8 cellular contexts compared by ENCODE assay signal in genomic region chr6:1686117-1687098, GRCh38.
DNase-seq lines count a peak whose midpoint lies in the region; ATAC-seq and TF ChIP-seq lines count a peak whose summit lies in the region.

No MANE protein-coding gene starts in this region.

- peaks cover 7 to 16% of the 10 kb centered on the region in 2 donors for H3K4me1 ChIP-seq in ascending aorta
- peaks cover 12 to 14% of the 10 kb centered on the region in 2 donors for H3K4me1 ChIP-seq in left lung

- no peaks in the 10 kb centered on the region for H3K36me3 ChIP-seq in ascending aorta
- no peaks in the 10 kb centered on the region for H3K36me3 ChIP-seq in left lung

- peak; percentile 57 for TF ChIP-seq CTCF in C4-2B (conservative IDR thresholded peaks at IDR 0.05)
- TF ChIP-seq CTCF in ascending aorta (IDR thresholded peaks at IDR 0.05) = peak; percentile 5 to 31 (median 10)
- TF ChIP-seq CTCF in left lung (IDR thresholded peaks at IDR 0.05) = no peak

- no peaks in the 10 kb centered on the region for H3K9me3 Mint-ChIP-seq in natural killer cell treated with Interleukin-12 subunit alpha and Interleukin-12 subunit beta and Interleukin-15 and Interleukin-18, amount 100 ng/mL, for 72 hours

- H3K4me3 Mint-ChIP-seq in natural killer cell treated with Interleukin-12 subunit alpha and Interleukin-12 subunit beta and Interleukin-15 and Interleukin-18, amount 100 ng/mL, for 72 hours = no peak overlapping the region

- no peak overlapping the region for H3K27ac Mint-ChIP-seq in natural killer cell treated with Interleukin-12 subunit alpha and Interleukin-12 subunit beta and Interleukin-15 and Interleukin-18, amount 100 ng/mL, for 72 hours

- intact Hi-C loops in ascending aorta (cut with DNase I) (loop anchor here (2.0 kb wide), 1 partner anchor 62 kb away; no protein-coding TSS in a partner anchor), left lung (cut with DNase I) (loop anchor here in 1 of 2 donors (10.0 kb wide), 1 partner anchor 82 kb away; the partner anchor contains the start of gene FOXC1)

- no peaks in the 10 kb centered on the region for H3K27me3 Mint-ChIP-seq in natural killer cell treated with Interleukin-12 subunit alpha and Interleukin-12 subunit beta and Interleukin-15 and Interleukin-18, amount 100 ng/mL, for 72 hours

- no peak overlapping the region for H3K27ac ChIP-seq in C4-2B
- H3K27ac ChIP-seq in ascending aorta = peak overlapping the region; percentile 78 to 80
- H3K27ac ChIP-seq in left lung = peak overlapping the region in 1 of 2 donors; percentile 33

- no peaks in the 10 kb centered on the region for H3K4me1 Mint-ChIP-seq in natural killer cell treated with Interleukin-12 subunit alpha and Interleukin-12 subunit beta and Interleukin-15 and Interleukin-18, amount 100 ng/mL, for 72 hours (ENCODE audit: low read depth in 2 of 2)

- DNase-seq in NCI-H1048 (lab: John Stamatoyannopoulos, UW) (peak; percentile 87), ascending aorta (ENCODE audit: low spot score in 2 of 2) (peak in 1 of 2 donors; percentile 86), left lung (peak in 1 of 2 donors; percentile 62), T-helper 9 cell (no peak), UCSD-AML1 (lab: John Stamatoyannopoulos, UW; ENCODE audit: unreplicated experiment) (no peak)
- no peak for DNase-seq in natural killer cell treated with Interleukin-12 subunit alpha and Interleukin-12 subunit beta and Interleukin-15 and Interleukin-18, amount 100 ng/mL, for 72 hours (ENCODE audit: low spot score)

- H3K4me3 ChIP-seq in ascending aorta (peak overlapping the region in 1 of 2 donors; percentile 32), left lung (no peak overlapping the region)

- H3K36me3 Mint-ChIP-seq in natural killer cell treated with Interleukin-12 subunit alpha and Interleukin-12 subunit beta and Interleukin-15 and Interleukin-18, amount 100 ng/mL, for 72 hours = no peaks in the 10 kb centered on the region

- H3K9me3 ChIP-seq in ascending aorta (no peaks in the 10 kb centered on the region), left lung (no peaks in the 10 kb centered on the region)

- H3K27me3 ChIP-seq in ascending aorta (no peaks in the 10 kb centered on the region), left lung (no peaks in the 10 kb centered on the region)

- peak; percentile 89 for ATAC-seq in left lung
- no peak for ATAC-seq in natural killer cell treated with Interleukin-12 subunit alpha and Interleukin-12 subunit beta and Interleukin-15 and Interleukin-18, amount 100 ng/mL, for 72 hours
- ATAC-seq in HG03108 (IDR thresholded peaks at IDR 0.05; ENCODE audit: unreplicated experiment) = no peak

Comparison
In these comparisons a context has a peak if more than half of its experiments do, and no peak if none do; other contexts are left out.
1. CTCF ChIP-seq: peak in C4-2B (single experiment) and ascending aorta (3 of 3); none in left lung (0 of 2).